ENCODE assay signal across 9 cellular contexts in genomic region chr10:5018671-5019277, GRCh38. TPM values are rescaled to one million over a fixed set of nuclear protein-coding genes. Genes with fewer than 3 reads are reported as not detected.
DNase-seq lines count a peak whose midpoint lies in the region; ATAC-seq, FAIRE-seq and TF ChIP-seq lines count a peak whose summit lies in the region.
"Not testable (repeated sequence)": the region's sequence is repeated elsewhere in the genome, so short reads cannot be mapped to it uniquely, and the experiment has no call there.
"Had no signal": no experiment of that assay in that cellular context is flagged by ENCODE, and none has a peak within 500 bp of the region (broad histone marks: within the 10 kb centered on the region; RNA-seq: fewer than 3 reads in every experiment).

No MANE protein-coding gene starts in this region.

- H3K27me3 ChIP-seq in astrocyte (ENCODE audit: insufficient read depth, low read length); mesendoderm (ENCODE audit: insufficient read depth, low read length, poor library complexity); stomach: not testable (repeated sequence)

- not testable (repeated sequence) for H3K4ac ChIP-seq in mesendoderm (ENCODE audit: low read depth, low read length)

- H2AFZ ChIP-seq in astrocyte (ENCODE audit: low read depth, low read length) = not testable (repeated sequence)

- H3K23ac ChIP-seq in mesendoderm (ENCODE audit: low read length) = not testable (repeated sequence)

- H3K4me3 ChIP-seq in astrocyte (ENCODE audit: insufficient read depth, low read depth, low read length); mesendoderm (ENCODE audit: low read length); stomach: not testable (repeated sequence)

- H3K27ac Mint-ChIP-seq in astrocyte (ENCODE audit: unreplicated experiment) = peak overlapping the region; percentile 20

- H3K9me3 Mint-ChIP-seq in astrocyte (ENCODE audit: unreplicated experiment) = not testable (repeated sequence)

- no CpG with 5 or more reads among the region's 3 CpGs for WGBS in mesendoderm (ENCODE audit: extremely low coverage, insufficient coverage, low lambda C conversion rate)
- WGBS in stomach, 5 donors = 47 to 74% (median 62%) methylated on average over 2 to 3 of the region's 3 CpGs

- H4K20me1 ChIP-seq in astrocyte (ENCODE audit: insufficient read depth, low read length) = not testable (repeated sequence)

- H2BK120ac ChIP-seq in mesendoderm (ENCODE audit: low read depth, low read length) = not testable (repeated sequence)

- intact Hi-C loops in left ventricle myocardium superior (cut with micrococcal nuclease); stomach (cut with DNase I; ENCODE audit: low total_unique reads): not testable (repeated sequence)

- H3K27ac ChIP-seq in astrocyte (ENCODE audit: low read depth, low read length); mesendoderm (ENCODE audit: low read depth, low read length): not testable (repeated sequence)
- peak overlapping the region in 4 of 5 donors; percentile 59 to 73 (median 66) for H3K27ac ChIP-seq in stomach

- not testable (repeated sequence) for H3K36me3 ChIP-seq in astrocyte (ENCODE audit: insufficient read depth, low read length); mesendoderm (ENCODE audit: control insufficient read depth, insufficient read depth, low read length); stomach

- H4K8ac ChIP-seq in mesendoderm (ENCODE audit: low read depth, low read length) = not testable (repeated sequence)

- not testable (repeated sequence) for H3K4me3 Mint-ChIP-seq in astrocyte (ENCODE audit: unreplicated experiment)

- H2BK15ac ChIP-seq in mesendoderm (replicated peaks; ENCODE audit: low read depth) = not testable (repeated sequence)

- not testable (repeated sequence) for H3K79me2 ChIP-seq in astrocyte (ENCODE audit: insufficient read depth, low read length); mesendoderm (ENCODE audit: control insufficient read depth, insufficient read depth, low read length)

- DNase-seq in AG08395 (ENCODE audit: low spot score) (peak; percentile 61), HCEC 1CT (peak; percentile 73), OCI-M1 (lab: John Stamatoyannopoulos, UW) (peak; percentile 47), astrocyte (ENCODE audit: low read depth) (peak; percentile 49), erythroblast (lab: John Stamatoyannopoulos, UW) (peak; percentile 16 to 44), mesendoderm (peak; percentile 34), stomach (peak; percentile 55)
- not testable (repeated sequence) for DNase-seq in left ventricle myocardium superior

- not testable (repeated sequence) for H3K27me3 Mint-ChIP-seq in astrocyte (ENCODE audit: low read depth, unreplicated experiment)

- ATAC-seq in left ventricle myocardium superior = peak; percentile 90

- not testable (repeated sequence) for H3K36me3 Mint-ChIP-seq in astrocyte (ENCODE audit: low read depth, unreplicated experiment)

- peak; percentile 5 for TF ChIP-seq CTCF in astrocyte (IDR thresholded peaks at IDR 0.05; ENCODE audit: insufficient read depth, low read depth, low read length)
- TF ChIP-seq CTCF in stomach (IDR thresholded peaks at IDR 0.05) = peak in 3 of 7 experiments; percentile 13 to 55 (median 20)

- H3K4me2 ChIP-seq in astrocyte (ENCODE audit: low read length); mesendoderm (ENCODE audit: low read length): not testable (repeated sequence)

- not testable (repeated sequence) for H3K9ac ChIP-seq in astrocyte (ENCODE audit: low read length); mesendoderm (ENCODE audit: low read length)

- not testable (repeated sequence) for H3K4me1 ChIP-seq in astrocyte (ENCODE audit: insufficient read depth, low read length); mesendoderm (ENCODE audit: control insufficient read depth, low read depth, low read length)
- peaks cover 2 to 27% (median 9%) of the 10 kb centered on the region in 4 donors for H3K4me1 ChIP-seq in stomach

- not testable (repeated sequence) for H3K9me3 ChIP-seq in astrocyte (ENCODE audit: insufficient read depth, low read depth, low read length); stomach

- TF ChIP-seq POLR2A in erythroblast (IDR thresholded peaks at IDR 0.05; ENCODE audit: low read length); stomach (IDR thresholded peaks at IDR 0.05): not testable (repeated sequence)

- H3K18ac ChIP-seq in mesendoderm (ENCODE audit: low read length) = not testable (repeated sequence)

- H3K56ac ChIP-seq in mesendoderm (ENCODE audit: low read length) = not testable (repeated sequence)

- H2BK5ac ChIP-seq in mesendoderm (ENCODE audit: low read length) = not testable (repeated sequence)

- FAIRE-seq in astrocyte (lab: Jason Lieb, UNC) = not testable (repeated sequence)

- TF ChIP-seq EP300 in stomach (IDR thresholded peaks at IDR 0.05) = not testable (repeated sequence)

- H2AK5ac ChIP-seq in mesendoderm (ENCODE audit: low read length) = not testable (repeated sequence)

- H4K5ac ChIP-seq in mesendoderm (ENCODE audit: low read length) = not testable (repeated sequence)

- H3K79me1 ChIP-seq in mesendoderm (ENCODE audit: low read length) = not testable (repeated sequence)

- H3K4me1 Mint-ChIP-seq in astrocyte (ENCODE audit: low read depth, unreplicated experiment) = not testable (repeated sequence)

RNA-seq across cellular contexts. Expression of gene AKR1C2, which starts 15.1 kb away (rescaled TPM):
- total RNA-seq in astrocyte (0.41 TPM in 1 of 2 replicates, not detected in the other), left ventricle myocardium superior (14.2 TPM), stomach (100 to 1,000 TPM in 2 of 5 donors, 10 to 100 TPM in 3; 30.4 to 168 (median 64.8) TPM)
- 0.65 TPM for polyA plus RNA-seq in mesendoderm (2013, experiment 1 of 2)
- polyA plus RNA-seq in mesendoderm (2013, experiment 2 of 2) = 0.48 TPM
- polyA plus RNA-seq in stomach = 100 to 1,000 TPM in 1 of 3 donors, 10 to 100 TPM in 2; 40.0 to 507 (median 61.5) TPM
- polyA plus RNA-seq: immature natural killer cell had no signal

RNA-seq across cellular contexts. Expression of gene AKR1C1, which starts 55.6 kb away (rescaled TPM):
- total RNA-seq in astrocyte (0.60 and 1.3 TPM in 2 replicates), left ventricle myocardium superior (20.2 TPM), stomach (100 to 1,000 TPM in 1 of 5 donors, 10 to 100 TPM in 4; 17.4 to 227 (median 63.4) TPM)
- polyA plus RNA-seq in mesendoderm (2013, experiment 1 of 2) = 0.76 TPM
- 0.84 TPM for polyA plus RNA-seq in mesendoderm (2013, experiment 2 of 2)
- 100 to 1,000 TPM; 110 to 378 (median 130) TPM for polyA plus RNA-seq in stomach
- polyA plus RNA-seq: immature natural killer cell had no signal

Comparison
In these comparisons a context has a peak if more than half of its experiments do, and no peak if none do; other contexts are left out.
1. RNA of gene AKR1C2, which starts 15.1 kb away (total RNA-seq): 30.4 to 168 TPM in stomach and 14.2 TPM in left ventricle myocardium superior (single experiment); 0.41 TPM in astrocyte; every median in the first group is over 10 times any median in the second.